In the genomic region with DNA sequence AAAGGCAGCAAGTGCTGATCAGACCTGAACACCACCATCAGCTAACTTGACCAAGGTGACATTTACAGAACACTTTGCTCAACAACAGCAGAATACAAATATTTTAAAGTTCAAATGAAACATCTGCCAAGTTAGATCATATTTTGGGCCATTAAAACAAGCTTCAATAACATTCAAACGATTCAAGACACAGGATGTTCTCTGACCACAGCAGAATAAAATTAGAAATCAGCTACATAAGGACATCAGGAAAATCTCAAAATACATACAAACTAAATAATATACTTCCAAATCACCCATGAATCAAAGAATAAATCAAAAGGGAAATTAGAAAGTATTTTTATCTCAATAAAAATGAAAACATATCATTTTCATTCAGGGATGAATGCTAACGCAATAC, we compare ENCODE assay signal across 2 cellular contexts.
TF ChIP-seq lines count a peak whose summit lies in the region.

No MANE protein-coding gene starts in this region.

TF ChIP-seq in SK-N-SH treated with all-trans-retinoic acid at 6 μM for 48 hours, 23 proteins besides CTCF, POLR2A, EP300 and RAD21:
- TF ChIP-seq, protein P1, sequence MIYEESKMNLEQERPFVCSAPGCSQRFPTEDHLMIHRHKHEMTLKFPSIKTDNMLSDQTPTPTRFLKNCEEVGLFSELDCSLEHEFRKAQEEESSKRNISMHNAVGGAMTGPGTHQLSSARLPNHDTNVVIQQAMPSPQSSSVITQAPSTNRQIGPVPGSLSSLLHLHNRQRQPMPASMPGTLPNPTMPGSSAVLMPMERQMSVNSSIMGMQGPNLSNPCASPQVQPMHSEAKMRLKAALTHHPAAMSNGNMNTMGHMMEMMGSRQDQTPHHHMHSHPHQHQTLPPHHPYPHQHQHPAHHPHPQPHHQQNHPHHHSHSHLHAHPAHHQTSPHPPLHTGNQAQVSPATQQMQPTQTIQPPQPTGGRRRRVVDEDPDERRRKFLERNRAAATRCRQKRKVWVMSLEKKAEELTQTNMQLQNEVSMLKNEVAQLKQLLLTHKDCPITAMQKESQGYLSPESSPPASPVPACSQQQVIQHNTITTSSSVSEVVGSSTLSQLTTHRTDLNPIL (CRISPR knock-in tag; IDR thresholded peaks at IDR 0.05; ENCODE audit: low read depth), result no peak
- TF ChIP-seq TOX (CRISPR knock-in tag; IDR thresholded peaks at IDR 0.05; ENCODE audit: borderline replicate concordance), result peak; percentile 85
- peak; percentile 71; the same call in 1 of the 2 replicates for TF ChIP-seq ZC3H10 (CRISPR knock-in tag; IDR thresholded peaks at IDR 0.05)
- TF ChIP-seq RARB (CRISPR knock-in tag; IDR thresholded peaks at IDR 0.05), result no peak
- TF ChIP-seq, protein P2, sequence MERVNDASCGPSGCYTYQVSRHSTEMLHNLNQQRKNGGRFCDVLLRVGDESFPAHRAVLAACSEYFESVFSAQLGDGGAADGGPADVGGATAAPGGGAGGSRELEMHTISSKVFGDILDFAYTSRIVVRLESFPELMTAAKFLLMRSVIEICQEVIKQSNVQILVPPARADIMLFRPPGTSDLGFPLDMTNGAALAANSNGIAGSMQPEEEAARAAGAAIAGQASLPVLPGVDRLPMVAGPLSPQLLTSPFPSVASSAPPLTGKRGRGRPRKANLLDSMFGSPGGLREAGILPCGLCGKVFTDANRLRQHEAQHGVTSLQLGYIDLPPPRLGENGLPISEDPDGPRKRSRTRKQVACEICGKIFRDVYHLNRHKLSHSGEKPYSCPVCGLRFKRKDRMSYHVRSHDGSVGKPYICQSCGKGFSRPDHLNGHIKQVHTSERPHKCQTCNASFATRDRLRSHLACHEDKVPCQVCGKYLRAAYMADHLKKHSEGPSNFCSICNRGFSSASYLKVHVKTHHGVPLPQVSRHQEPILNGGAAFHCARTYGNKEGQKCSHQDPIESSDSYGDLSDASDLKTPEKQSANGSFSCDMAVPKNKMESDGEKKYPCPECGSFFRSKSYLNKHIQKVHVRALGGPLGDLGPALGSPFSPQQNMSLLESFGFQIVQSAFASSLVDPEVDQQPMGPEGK (CRISPR knock-in tag; IDR thresholded peaks at IDR 0.05; ENCODE audit: borderline replicate concordance), result no peak; the same call in 1 of the 2 replicates

TF ChIP-seq in HepG2, 621 proteins besides CTCF, POLR2A, EP300 and RAD21 (continued from another document):
- TF ChIP-seq, protein P3, sequence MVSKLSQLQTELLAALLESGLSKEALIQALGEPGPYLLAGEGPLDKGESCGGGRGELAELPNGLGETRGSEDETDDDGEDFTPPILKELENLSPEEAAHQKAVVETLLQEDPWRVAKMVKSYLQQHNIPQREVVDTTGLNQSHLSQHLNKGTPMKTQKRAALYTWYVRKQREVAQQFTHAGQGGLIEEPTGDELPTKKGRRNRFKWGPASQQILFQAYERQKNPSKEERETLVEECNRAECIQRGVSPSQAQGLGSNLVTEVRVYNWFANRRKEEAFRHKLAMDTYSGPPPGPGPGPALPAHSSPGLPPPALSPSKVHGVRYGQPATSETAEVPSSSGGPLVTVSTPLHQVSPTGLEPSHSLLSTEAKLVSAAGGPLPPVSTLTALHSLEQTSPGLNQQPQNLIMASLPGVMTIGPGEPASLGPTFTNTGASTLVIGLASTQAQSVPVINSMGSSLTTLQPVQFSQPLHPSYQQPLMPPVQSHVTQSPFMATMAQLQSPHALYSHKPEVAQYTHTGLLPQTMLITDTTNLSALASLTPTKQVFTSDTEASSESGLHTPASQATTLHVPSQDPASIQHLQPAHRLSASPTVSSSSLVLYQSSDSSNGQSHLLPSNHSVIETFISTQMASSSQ (IDR thresholded peaks at IDR 0.05; ENCODE audit: low read depth), result no peak
- TF ChIP-seq, protein P3 (CRISPR knock-in tag; IDR thresholded peaks at IDR 0.05; ENCODE audit: borderline replicate concordance), result no peak
- no peak for TF ChIP-seq ZNF644 (CRISPR knock-in tag; IDR thresholded peaks at IDR 0.05; ENCODE audit: low read depth)
- TF ChIP-seq, protein P4, sequence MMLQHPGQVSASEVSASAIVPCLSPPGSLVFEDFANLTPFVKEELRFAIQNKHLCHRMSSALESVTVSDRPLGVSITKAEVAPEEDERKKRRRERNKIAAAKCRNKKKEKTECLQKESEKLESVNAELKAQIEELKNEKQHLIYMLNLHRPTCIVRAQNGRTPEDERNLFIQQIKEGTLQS (CRISPR knock-in tag; IDR thresholded peaks at IDR 0.05), result no peak
- no peak for TF ChIP-seq ZNF30 (CRISPR knock-in tag; IDR thresholded peaks at IDR 0.05)
- TF ChIP-seq PAX8 (CRISPR knock-in tag; IDR thresholded peaks at IDR 0.05; ENCODE audit: borderline replicate concordance), result no peak
- no peak for TF ChIP-seq KDM4B (CRISPR knock-in tag; IDR thresholded peaks at IDR 0.05)
- no peak for TF ChIP-seq ZNF75D (CRISPR knock-in tag; IDR thresholded peaks at IDR 0.05; ENCODE audit: borderline replicate concordance)
- no peak for TF ChIP-seq SIN3B (IDR thresholded peaks at IDR 0.05; ENCODE audit: low read length)
- TF ChIP-seq ZNF180 (CRISPR knock-in tag; IDR thresholded peaks at IDR 0.05; ENCODE audit: borderline replicate concordance, low read depth), result no peak
